Comparison of ENCODE assay signal across 11 cellular contexts in the genomic region with DNA sequence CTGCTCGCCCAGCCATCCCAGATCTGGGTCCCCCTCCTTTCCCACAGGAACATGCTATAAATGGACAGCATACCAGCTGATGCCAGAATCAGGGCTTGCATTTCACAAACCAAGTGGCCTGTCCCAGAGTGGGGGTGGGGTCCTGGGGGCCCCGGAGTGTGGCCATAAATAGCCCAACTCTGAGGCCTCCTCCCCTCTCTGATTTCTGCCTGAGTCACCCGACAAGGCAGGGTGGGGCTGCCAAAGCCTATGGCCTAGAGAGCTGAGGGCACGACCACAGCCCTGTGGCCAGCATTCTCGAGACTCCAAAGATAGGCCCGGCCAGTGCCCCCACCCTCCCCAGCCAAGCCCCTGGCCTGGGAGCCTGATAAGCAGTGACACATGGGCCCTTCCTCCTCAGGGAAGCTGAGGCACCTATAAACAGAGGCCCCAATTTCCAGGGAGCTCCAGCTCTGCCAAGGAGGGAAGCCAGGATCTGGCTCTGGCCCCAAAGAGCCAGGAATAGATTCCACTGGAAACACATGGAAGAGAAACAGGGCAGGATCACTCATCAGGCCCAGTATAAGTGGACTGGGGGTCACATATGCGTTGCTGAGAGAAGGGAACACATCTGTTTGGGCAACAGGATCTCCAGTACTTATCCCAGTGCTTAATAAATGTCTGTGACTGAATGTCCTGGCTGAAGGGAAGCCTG. TPM values are rescaled to one million over a fixed set of nuclear protein-coding genes. Genes with fewer than 3 reads are reported as not detected.
DNase-seq lines count a peak whose midpoint lies in the region; ATAC-seq, FAIRE-seq and TF ChIP-seq lines count a peak whose summit lies in the region.
"Had no signal": no experiment of that assay in that cellular context is flagged by ENCODE, and none has a peak within 500 bp of the region (broad histone marks: within the 10 kb centered on the region; RNA-seq: fewer than 3 reads in every experiment).

No MANE protein-coding gene starts in this region.

- H3K27ac ChIP-seq in HEK293 (ENCODE audit: extremely low read depth, low read depth, low read length) (no peak overlapping the region), astrocyte (ENCODE audit: low read depth, low read length) (peak overlapping the region; percentile 36), hepatocyte (peak overlapping the region; percentile 65), suprapubic skin (peak overlapping the region; percentile 82)

- H3K36me3 ChIP-seq in HEK293 (ENCODE audit: control insufficient read depth in 2 of 2, insufficient read depth in 1 of 2, low read length in 2 of 2) (no peaks in the 10 kb centered on the region; a peak in 1 of 3 replicates), astrocyte (ENCODE audit: insufficient read depth, low read length) (no peaks in the 10 kb centered on the region), hepatocyte (replicated peaks; ENCODE audit: insufficient read depth, low read depth) (no peaks in the 10 kb centered on the region), suprapubic skin (no peaks in the 10 kb centered on the region), HAP-1 (replicated peaks) (no peaks in the 10 kb centered on the region)

- H4K20me1 ChIP-seq in astrocyte (ENCODE audit: insufficient read depth, low read length) = no peaks in the 10 kb centered on the region
- H4K20me1 ChIP-seq in hepatocyte (ENCODE audit: insufficient read depth, poor library complexity, severe bottlenecking) = no peaks in the 10 kb centered on the region

- H3K4me3 ChIP-seq in HEK293 (ENCODE audit: low read depth, low read length) = no peak overlapping the region
- no peak overlapping the region for H3K4me3 ChIP-seq in astrocyte (ENCODE audit: insufficient read depth, low read depth, low read length)
- no peak overlapping the region for H3K4me3 ChIP-seq in hepatocyte
- no peak overlapping the region for H3K4me3 ChIP-seq in suprapubic skin
- H3K4me3 ChIP-seq in HAP-1 = no peak overlapping the region

- CTCF ChIA-PET in HEK293 (lab: Yijun Ruan, JAX) = interaction anchor here (0.6 kb wide), 1 partner anchor 613 kb away, joined by 4 read pairs; no protein-coding TSS in a partner anchor

- H3K27me3 Mint-ChIP-seq in astrocyte (ENCODE audit: low read depth, unreplicated experiment) = peaks cover 3% of the 10 kb centered on the region
- no peaks in the 10 kb centered on the region for H3K27me3 Mint-ChIP-seq in stimulated activated naive CD8-positive, alpha-beta T cell treated with anti-CD3 and anti-CD28 coated beads, Interleukin-15, amount 100 ng/mL, for 72 hours

- no peaks in the 10 kb centered on the region for H3K9me2 ChIP-seq in hepatocyte (replicated peaks; ENCODE audit: insufficient read depth)

- peak; percentile 74 for DNase-seq in astrocyte (ENCODE audit: low read depth)
- peak; percentile 56 for DNase-seq in hepatocyte (ENCODE audit: low spot score)
- DNase-seq in suprapubic skin (ENCODE audit: low spot score in 2 of 2) = peak in 1 of 2 donors; percentile 73
- DNase-seq in HAP-1 (ENCODE audit: low spot score in 2 of 2) = no peak
- no peak for DNase-seq in stimulated activated CD4-positive, alpha-beta T cell treated with anti-CD3 and anti-CD28 coated beads, Interleukin-4, amount 100 ng/mL, for 4 hours
- DNase-seq in DMS153 treated with DMSO at 0.1 percent for 48 hours (lab: John Stamatoyannopoulos, UW; ENCODE audit: unreplicated experiment) = no peak
- no peak for DNase-seq in stimulated activated naive CD8-positive, alpha-beta T cell treated with anti-CD3 and anti-CD28 coated beads, Interleukin-15, amount 100 ng/mL, for 72 hours
- DNase-seq: stimulated activated naive CD4-positive, alpha-beta T cell treated with Interleukin-2 at 50 U/mL for 16 hours had no signal

- H3K9me3 Mint-ChIP-seq in astrocyte (ENCODE audit: unreplicated experiment) = no peaks in the 10 kb centered on the region
- H3K9me3 Mint-ChIP-seq in stimulated activated naive CD8-positive, alpha-beta T cell treated with anti-CD3 and anti-CD28 coated beads, Interleukin-15, amount 100 ng/mL, for 72 hours = no peaks in the 10 kb centered on the region
- H3K9me3 Mint-ChIP-seq: nephron had no signal

- whole genome bisulfite sequencing in hepatocyte (ENCODE audit: low lambda C conversion rate, missing lambda C conversion rate) = 70% methylated on average over 7 of the region's 7 CpGs
- 70% methylated on average over 2 of the region's 7 CpGs for WGBS in suprapubic skin

- H2AFZ ChIP-seq in astrocyte (ENCODE audit: low read depth, low read length) = peak overlapping the region; percentile 19
- H2AFZ ChIP-seq in hepatocyte = no peak overlapping the region

- no peak for FAIRE-seq in astrocyte (lab: Jason Lieb, UNC)

- peak overlapping the region; percentile 48 for H3K9ac ChIP-seq in astrocyte (ENCODE audit: low read length)

- H3K4me2 ChIP-seq in astrocyte (ENCODE audit: low read length) (peak overlapping the region; percentile 59), hepatocyte (no peak overlapping the region)

- POLR2A ChIA-PET in HEK293 (lab: Yijun Ruan, JAX) = no interaction called here

- peak overlapping the region; percentile 78 for H3K27ac Mint-ChIP-seq in astrocyte (ENCODE audit: unreplicated experiment)
- H3K27ac Mint-ChIP-seq in stimulated activated naive CD8-positive, alpha-beta T cell treated with anti-CD3 and anti-CD28 coated beads, Interleukin-15, amount 100 ng/mL, for 72 hours = peak overlapping the region in 1 of 2 donors; percentile 91

- H3K4me1 ChIP-seq in HEK293 (ENCODE audit: control insufficient read depth, insufficient read depth, low read length) = no peaks in the 10 kb centered on the region
- peaks cover 14% of the 10 kb centered on the region for H3K4me1 ChIP-seq in astrocyte (ENCODE audit: insufficient read depth, low read length)
- H3K4me1 ChIP-seq in hepatocyte (ENCODE audit: insufficient read depth) = peaks cover 10% of the 10 kb centered on the region
- peaks cover 8% of the 10 kb centered on the region for H3K4me1 ChIP-seq in suprapubic skin
- H3K4me1 ChIP-seq in HAP-1 = no peaks in the 10 kb centered on the region

- in situ Hi-C loops in HAP-1 (cut with MboI; ENCODE audit: low sequenced_read_pairs) = no loop called here

- no peaks in the 10 kb centered on the region for H3K79me2 ChIP-seq in astrocyte (ENCODE audit: insufficient read depth, low read length)
- H3K79me2 ChIP-seq in hepatocyte = no peaks in the 10 kb centered on the region

- TF ChIP-seq POLR2A in suprapubic skin (IDR thresholded peaks at IDR 0.05) = no peak

- TF ChIP-seq EP300 in suprapubic skin (IDR thresholded peaks at IDR 0.05) = no peak

- no peak overlapping the region for H3K4me3 Mint-ChIP-seq in astrocyte (ENCODE audit: unreplicated experiment)
- H3K4me3 Mint-ChIP-seq in stimulated activated naive CD8-positive, alpha-beta T cell treated with anti-CD3 and anti-CD28 coated beads, Interleukin-15, amount 100 ng/mL, for 72 hours = no peak overlapping the region
- H3K4me3 Mint-ChIP-seq: nephron had no signal

- no peak for TF ChIP-seq CTCF in HEK293 (tag by site-specific recombination; IDR thresholded peaks at IDR 0.05)
- TF ChIP-seq CTCF in astrocyte (IDR thresholded peaks at IDR 0.05; ENCODE audit: insufficient read depth, low read depth, low read length) = no peak
- no peak for TF ChIP-seq CTCF in hepatocyte (IDR thresholded peaks at IDR 0.05; ENCODE audit: poor library complexity)
- TF ChIP-seq CTCF in suprapubic skin (IDR thresholded peaks at IDR 0.05) = no peak

- H3K9me3 ChIP-seq in HEK293 (ENCODE audit: control insufficient read depth, insufficient read depth, low read depth, low read length) (no peaks in the 10 kb centered on the region), astrocyte (ENCODE audit: insufficient read depth, low read depth, low read length) (no peaks in the 10 kb centered on the region), hepatocyte (ENCODE audit: low read depth) (no peaks in the 10 kb centered on the region), suprapubic skin (no peaks in the 10 kb centered on the region), HAP-1 (no peaks in the 10 kb centered on the region)

- H3K36me3 Mint-ChIP-seq in astrocyte (ENCODE audit: low read depth, unreplicated experiment) = no peaks in the 10 kb centered on the region

- peaks cover 8% of the 10 kb centered on the region for H3K4me1 Mint-ChIP-seq in astrocyte (ENCODE audit: low read depth, unreplicated experiment)
- H3K4me1 Mint-ChIP-seq in stimulated activated naive CD8-positive, alpha-beta T cell treated with anti-CD3 and anti-CD28 coated beads, Interleukin-15, amount 100 ng/mL, for 72 hours = peaks cover under 1% of the 10 kb centered on the region

- H3K27me3 ChIP-seq in astrocyte (ENCODE audit: insufficient read depth, low read length) (no peaks in the 10 kb centered on the region), hepatocyte (no peaks in the 10 kb centered on the region), suprapubic skin (no peaks in the 10 kb centered on the region), HAP-1 (ENCODE audit: low read depth) (no peaks in the 10 kb centered on the region)

- ATAC-seq in stimulated activated naive CD8-positive, alpha-beta T cell treated with anti-CD3 and anti-CD28 coated beads, Interleukin-15, amount 100 ng/mL, for 72 hours = no peak
- ATAC-seq: activated CD4-positive, CD25-positive, alpha-beta regulatory T cell treated with anti-CD3 and anti-CD28 coated beads, Interleukin-2, amount 50 U/mL, for 24 hours had no signal

TF ChIP-seq in HEK293, 187 proteins besides CTCF, POLR2A, EP300 and RAD21 (continues in another document):
- peak; percentile 51; the same call in 1 of the 2 replicates for TF ChIP-seq ZNF623 (tag by site-specific recombination; IDR thresholded peaks at IDR 0.05)
- TF ChIP-seq, protein P1, sequence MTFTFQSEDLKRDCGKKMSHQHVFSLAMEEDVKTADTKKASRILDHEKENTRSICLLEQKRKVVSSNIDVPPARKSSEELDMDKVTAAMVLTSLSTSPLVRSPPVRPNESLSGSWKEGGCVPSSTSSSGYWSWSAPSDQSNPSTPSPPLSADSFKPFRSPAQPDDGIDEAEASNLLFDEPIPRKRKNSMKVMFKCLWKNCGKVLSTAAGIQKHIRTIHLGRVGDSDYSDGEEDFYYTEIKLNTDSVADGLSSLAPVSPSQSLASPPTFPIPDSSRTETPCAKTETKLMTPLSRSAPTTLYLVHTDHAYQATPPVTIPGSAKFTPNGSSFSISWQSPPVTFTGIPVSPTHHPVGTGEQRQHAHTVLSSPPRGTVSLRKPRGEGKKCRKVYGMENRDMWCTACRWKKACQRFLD (tag by site-specific recombination; IDR thresholded peaks at IDR 0.05) = no peak
- TF ChIP-seq MYNN (tag by site-specific recombination; IDR thresholded peaks at IDR 0.05; ENCODE audit: borderline replicate concordance) = no peak

RNA-seq across cellular contexts. Expression of gene SNTA1, which starts 20.3 kb away (rescaled TPM):
- total RNA-seq in astrocyte (7.1 and 9.6 TPM in 2 replicates), hepatocyte (24.5 and 28.0 TPM in 2 replicates), suprapubic skin (10 to 100 TPM in 3 of 4 donors, 1 to 10 TPM in 1; 8.1 to 20.0 (median 14.1) TPM)
- 24.0 and 24.6 TPM in 2 replicates for polyA plus RNA-seq in hepatocyte

RNA-seq across cellular contexts. Expression of gene CDK5RAP1, which starts 22.0 kb away (rescaled TPM):
- 24.9 and 29.2 TPM in 2 replicates for total RNA-seq in astrocyte
- total RNA-seq in hepatocyte = 22.4 and 35.6 TPM in 2 replicates
- polyA plus RNA-seq in hepatocyte = 52.2 and 63.1 TPM in 2 replicates
- 10 to 100 TPM; 23.1 to 75.7 (median 27.3) TPM for total RNA-seq in suprapubic skin

Comparison
In these comparisons a context has a peak if more than half of its experiments do, and no peak if none do; other contexts are left out.
1. DNase-seq: peak in astrocyte (single experiment) and hepatocyte (single experiment); none in HAP-1 (0 of 2), stimulated activated CD4-positive, alpha-beta T cell treated with anti-CD3 and anti-CD28 coated beads, Interleukin-4, amount 100 ng/mL, for 4 hours (0 of 2), DMS153 treated with DMSO at 0.1 percent for 48 hours (single experiment) and stimulated activated naive CD8-positive, alpha-beta T cell treated with anti-CD3 and anti-CD28 coated beads, Interleukin-15, amount 100 ng/mL, for 72 hours (0 of 2).